Comparison of ENCODE assay signal across 8 cellular contexts in the genomic region with DNA sequence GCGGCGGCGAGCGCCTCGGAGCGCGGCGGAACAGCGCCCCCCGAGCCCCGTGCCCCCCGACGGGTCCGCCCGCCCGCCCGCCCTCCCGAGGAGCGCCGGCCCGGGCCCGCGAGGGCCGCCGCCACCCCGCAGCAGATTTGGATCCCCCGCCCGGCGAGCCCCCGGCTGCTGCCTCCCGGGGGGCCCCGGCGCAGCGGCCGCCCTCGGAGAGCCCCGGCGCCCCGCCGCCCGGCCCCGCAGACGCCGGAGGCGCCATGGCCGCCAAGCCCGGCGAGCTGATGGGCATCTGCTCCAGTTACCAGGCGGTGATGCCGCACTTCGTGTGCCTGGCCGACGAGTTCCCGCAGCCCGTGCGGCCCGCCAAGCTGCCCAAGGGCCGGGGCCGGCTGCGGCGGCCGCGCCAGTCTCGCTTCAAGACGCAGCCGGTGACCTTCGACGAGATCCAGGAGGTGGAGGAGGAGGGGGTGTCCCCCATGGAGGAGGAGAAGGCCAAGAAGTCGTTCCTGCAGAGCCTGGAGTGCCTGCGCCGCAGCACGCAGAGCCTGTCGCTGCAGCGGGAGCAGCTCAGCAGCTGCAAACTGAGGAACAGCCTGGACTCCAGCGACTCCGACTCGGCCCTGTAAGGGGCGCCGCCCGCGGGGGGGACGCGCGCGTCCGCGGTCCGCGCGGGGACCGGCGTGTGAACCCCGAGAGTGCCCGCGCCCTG. TPM values are rescaled to one million over a fixed set of nuclear protein-coding genes. Genes with fewer than 3 reads are reported as not detected.
DNase-seq lines count a peak whose midpoint lies in the region; ATAC-seq lines count a peak whose summit lies in the region.

No MANE protein-coding gene starts in this region.

- peak overlapping the region; percentile 60 for H3K4me3 ChIP-seq in effector memory CD4-positive, alpha-beta T cell (ENCODE audit: insufficient read depth, low read depth, low read length, poor library complexity, severe bottlenecking)
- H3K4me3 ChIP-seq in mesodermal cell (ENCODE audit: extremely low read depth, insufficient read depth, low read length, poor library complexity, severe bottlenecking) (peak overlapping the region; percentile 48), aorta (ENCODE audit: low read length in 2 of 2) (peak overlapping the region; percentile 35 to 99)

- no peaks in the 10 kb centered on the region for H3K9me3 ChIP-seq in effector memory CD4-positive, alpha-beta T cell (ENCODE audit: control insufficient read depth, low read length)
- no peaks in the 10 kb centered on the region for H3K9me3 ChIP-seq in mesodermal cell (ENCODE audit: control insufficient read depth, low read length)
- no peaks in the 10 kb centered on the region for H3K9me3 ChIP-seq in aorta (ENCODE audit: control insufficient read depth, low read length)

- H3K4me1 ChIP-seq in effector memory CD4-positive, alpha-beta T cell (ENCODE audit: control insufficient read depth, insufficient read depth, low read length, poor library complexity, severe bottlenecking), result peaks cover 16% of the 10 kb centered on the region
- H3K4me1 ChIP-seq in mesodermal cell (ENCODE audit: control insufficient read depth, insufficient read depth, low read length, poor library complexity, severe bottlenecking) (peaks cover 13% of the 10 kb centered on the region), aorta (ENCODE audit: control insufficient read depth in 1 of 2, insufficient read depth in 2 of 2, low read length in 2 of 2) (no peaks in the 10 kb centered on the region)

- no peaks in the 10 kb centered on the region for H3K36me3 ChIP-seq in effector memory CD4-positive, alpha-beta T cell (ENCODE audit: control insufficient read depth, insufficient read depth, low read length)
- H3K36me3 ChIP-seq in mesodermal cell (ENCODE audit: control insufficient read depth, insufficient read depth, low read length), result no peaks in the 10 kb centered on the region
- no peaks in the 10 kb centered on the region for H3K36me3 ChIP-seq in aorta (ENCODE audit: control insufficient read depth in 1 of 2, insufficient read depth in 2 of 2, low read length in 1 of 2)

- ATAC-seq in aorta (ENCODE audit: low FRiP score), result no peak

- intact Hi-C loops in aorta (cut with DNase I), result loop anchor here (2.0 kb wide), 2 partner anchors 50 to 52 kb away; no protein-coding TSS in a partner anchor

- WGBS in mesodermal cell (ENCODE audit: insufficient coverage in 2 of 2), 2 experiments, result 0 to 1% methylated on average over 49 to 53 of the region's 95 CpGs
- WGBS in aorta, 2 donors, result 0 to 1% methylated on average over 70 to 95 of the region's 95 CpGs

- H3K27me3 ChIP-seq in effector memory CD4-positive, alpha-beta T cell (replicated peaks; ENCODE audit: control insufficient read depth, insufficient read depth, low read length, poor library complexity, severe bottlenecking), result peaks cover 28% of the 10 kb centered on the region
- no peaks in the 10 kb centered on the region for H3K27me3 ChIP-seq in aorta (ENCODE audit: control insufficient read depth in 1 of 2, insufficient read depth in 2 of 2, low read length in 1 of 2)

- H3K27ac ChIP-seq in effector memory CD4-positive, alpha-beta T cell (ENCODE audit: insufficient read depth, low read length, poor library complexity, severe bottlenecking), result no peak overlapping the region
- H3K27ac ChIP-seq in mesodermal cell (ENCODE audit: low read depth, low read length, severe bottlenecking), result no peak overlapping the region
- H3K27ac ChIP-seq in aorta (ENCODE audit: low read depth in 1 of 2, low read length in 2 of 2), result peak overlapping the region; percentile 54 to 94

- DNase-seq in stimulated activated CD4-positive, alpha-beta T cell treated with anti-CD3 and anti-CD28 coated beads, Interleukin-4, amount 100 ng/mL, for 1 hour, result peak; percentile 6
- DNase-seq in stimulated activated CD4-positive, alpha-beta T cell treated with anti-CD3 and anti-CD28 coated beads, Interleukin-12 subunit alpha, Interleukin-12 subunit beta, amount 100 ng/mL, for 4 hours, result no peak
- DNase-seq in SK-N-DZ (ENCODE audit: low spot score) (peak; percentile 63), aorta (peak in 1 of 2 donors; percentile 80), A172 (ENCODE audit: low spot score) (no peak), kidney glomerular epithelial cell (lab: John Stamatoyannopoulos, UW) (no peak)
- no peak for DNase-seq in effector memory CD4-positive, alpha-beta T cell

RNA-seq across cellular contexts. Expression of a gene that starts 0.4 kb away (rescaled TPM):
- polyA plus RNA-seq in SK-N-DZ (2014; cell fraction: cytosol; rRNA removed), result 8.4 and 13.8 TPM in 2 replicates
- 6.5 and 12.0 TPM in 2 replicates for polyA plus RNA-seq in SK-N-DZ (2014; cell fraction: nucleus; rRNA removed)
- polyA plus RNA-seq in mesodermal cell (2013, experiment 1 of 2), result 8.8 TPM
- polyA plus RNA-seq in mesodermal cell (2013, experiment 2 of 2), result 11.5 TPM
- total RNA-seq in aorta, result 1,000 to 10,000 TPM in 1 of 2 donors, 100 to 1,000 TPM in 1; 629 to 1,628 TPM
- 100 to 1,000 TPM in 1 of 2 donors, 10 to 100 TPM in 1; 67.7 to 759 TPM for polyA plus RNA-seq in aorta
- total RNA-seq in A172 (2014; rRNA removed; shearing (Covaris generic)), result 0.36 and 0.53 TPM in 2 replicates

Comparison
In these comparisons a context has a peak if more than half of its experiments do, and no peak if none do; other contexts are left out.
1. DNase-seq: peak in stimulated activated CD4-positive, alpha-beta T cell treated with anti-CD3 and anti-CD28 coated beads, Interleukin-4, amount 100 ng/mL, for 1 hour (single experiment) and SK-N-DZ (single experiment); none in stimulated activated CD4-positive, alpha-beta T cell treated with anti-CD3 and anti-CD28 coated beads, Interleukin-12 subunit alpha, Interleukin-12 subunit beta, amount 100 ng/mL, for 4 hours (single experiment), effector memory CD4-positive, alpha-beta T cell (0 of 3), A172 (single experiment) and kidney glomerular epithelial cell (single experiment).
2. H3K27ac ChIP-seq: peak in aorta (2 of 2); none in effector memory CD4-positive, alpha-beta T cell (single experiment) and mesodermal cell (single experiment).
3. RNA of a gene that starts 0.4 kb away (total RNA-seq): 629 to 1,628 TPM in aorta; 0.36 to 0.53 TPM in A172; every median in the first group is over 100 times any median in the second.
4. Peak in every context shown above with its lines, with median percentiles within 50 percentile points of each other: H3K4me3 ChIP-seq.